ENCODE assay signal across 32 cellular contexts in genomic region chr3:14300721-14301377, GRCh38.
DNase-seq lines count a peak whose midpoint lies in the region; ATAC-seq, FAIRE-seq and TF ChIP-seq lines count a peak whose summit lies in the region.
"Had no signal": no experiment of that assay in that cellular context is flagged by ENCODE, and none has a peak within 500 bp of the region (broad histone marks: within the 10 kb centered on the region; RNA-seq: fewer than 3 reads in every experiment).

No MANE protein-coding gene starts in this region.

- no peaks in the 10 kb centered on the region for H3K9me3 ChIP-seq in HCT116 (ENCODE audit: control insufficient read depth in 1 of 2, insufficient read depth in 1 of 2, low read depth in 1 of 2, low read length in 2 of 2)
- no peaks in the 10 kb centered on the region for H3K9me3 ChIP-seq in H1 (ENCODE audit: insufficient read depth in 2 of 2, low read depth in 1 of 2, low read length in 1 of 2)
- H3K9me3 ChIP-seq in thyroid gland: no peaks in the 10 kb centered on the region
- H3K9me3 ChIP-seq in CD8-positive, alpha-beta T cell (ENCODE audit: low read length): no peaks in the 10 kb centered on the region
- H3K9me3 ChIP-seq: adrenal gland, breast epithelium, colonic mucosa, lower lobe of right lung, SK-N-SH, testis had no signal

- BruUV-seq in HCT116 (replicated peaks; lab: Mats Ljungman, UMichigan): no TSS peak

- H3K4me2 ChIP-seq in HCT116 (ENCODE audit: low read length): no peak overlapping the region
- no peak overlapping the region for H3K4me2 ChIP-seq in H1 (ENCODE audit: insufficient read depth in 1 of 2, low read depth in 2 of 2, low read length in 2 of 2)
- H3K4me2 ChIP-seq: neural progenitor cell, SK-N-SH had no signal

- H3K9me3 Mint-ChIP-seq in immature natural killer cell: no peaks in the 10 kb centered on the region
- no peaks in the 10 kb centered on the region for H3K9me3 Mint-ChIP-seq in CD8-positive, alpha-beta T cell
- H3K9me3 Mint-ChIP-seq: CD4-positive, alpha-beta memory T cell; H9; neural progenitor cell; stimulated activated naive B cell treated with anti-CD40 and anti-IgM and Interleukin-4, amounts not matched to agents 10 μg/mL and 1 μg/mL and 100 μg/mL, for 72 hours had no signal

- H3K79me1 ChIP-seq in H1 (ENCODE audit: low read depth, low read length): no peaks in the 10 kb centered on the region

- no peak overlapping the region for H3K4me3 ChIP-seq in HCT116 (replicated peaks in 1 of 2; ENCODE audit: low read depth in 1 of 2, low read length in 2 of 2)
- no peak overlapping the region for H3K4me3 ChIP-seq in H1 (ENCODE audit: extremely low read depth in 1 of 4, insufficient read depth in 2 of 4, low read depth in 3 of 4, low read length in 4 of 4)
- no peak overlapping the region for H3K4me3 ChIP-seq in thyroid gland (replicated peaks in 1 of 3)
- H3K4me3 ChIP-seq in CD8-positive, alpha-beta T cell (ENCODE audit: low read depth, low read length): no peak overlapping the region
- H3K4me3 ChIP-seq: adrenal gland, breast epithelium, colonic mucosa, lower lobe of right lung, neural progenitor cell, testis had no signal

- H3K27me3 ChIP-seq in HCT116 (ENCODE audit: insufficient read depth, low read length) (no peaks in the 10 kb centered on the region; the same call in 1 of the 2 replicates), H1 (replicated peaks in 1 of 4; ENCODE audit: control insufficient read depth in 3 of 4, extremely low read depth in 1 of 4, insufficient read depth in 3 of 4, low read length in 3 of 4) (peaks cover 0 to 2% (median under 1%) of the 10 kb centered on the region in 4 experiments; a peak in 2 of 7 replicates), thyroid gland (no peaks in the 10 kb centered on the region)
- no peaks in the 10 kb centered on the region for H3K27me3 ChIP-seq in CD8-positive, alpha-beta T cell (ENCODE audit: insufficient read depth, low read length)
- H3K27me3 ChIP-seq: adrenal gland, colonic mucosa, neural progenitor cell, testis had no signal

- no peaks in the 10 kb centered on the region for H3K79me2 ChIP-seq in HCT116 (ENCODE audit: insufficient read depth, low read length)
- H3K79me2 ChIP-seq in H1 (ENCODE audit: control insufficient read depth in 1 of 2, insufficient read depth in 2 of 2, low read length in 2 of 2): no peaks in the 10 kb centered on the region

- H3K56ac ChIP-seq in H1 (replicated peaks; ENCODE audit: insufficient read length, low read depth, low read length): no peak overlapping the region

- H3K27me3 Mint-ChIP-seq in immature natural killer cell (ENCODE audit: low read depth in 3 of 3): peaks cover 0 to 12% (median 2%) of the 10 kb centered on the region in 3 donors
- peaks cover 2% of the 10 kb centered on the region for H3K27me3 Mint-ChIP-seq in CD8-positive, alpha-beta T cell (ENCODE audit: low read depth)

- peaks cover 25 to 30% of the 10 kb centered on the region in 2 donors for H3K4me1 Mint-ChIP-seq in immature natural killer cell
- H3K4me1 Mint-ChIP-seq in CD8-positive, alpha-beta T cell (ENCODE audit: low read depth): peaks cover 6% of the 10 kb centered on the region

- H3K9ac ChIP-seq in HCT116 (ENCODE audit: low read length) (no peak overlapping the region), H1 (replicated peaks in 1 of 4; ENCODE audit: extremely low read depth in 1 of 4, low read depth in 3 of 4, low read length in 3 of 4) (no peak overlapping the region)
- H3K9ac ChIP-seq: neural progenitor cell, SK-N-SH had no signal

- peak overlapping the region; percentile 66 for H4K91ac ChIP-seq in H1 (replicated peaks; ENCODE audit: insufficient read length, low read length)

- H2BK20ac ChIP-seq in H1 (ENCODE audit: low read length): no peak overlapping the region; the same call in 1 of the 2 replicates

- H4K8ac ChIP-seq in H1 (ENCODE audit: extremely low read depth, insufficient read depth, low read length): no peak overlapping the region

- TF ChIP-seq CTCF in HCT116 (IDR thresholded peaks at IDR 0.05 in 2 of 3, conservative IDR thresholded peaks at IDR 0.05 in 1 of 3; ENCODE audit: borderline replicate concordance in 1 of 3, insufficient read depth in 1 of 3, low read depth in 2 of 3, low read length in 2 of 3): no peak
- no peak for TF ChIP-seq CTCF in H1 (IDR thresholded peaks at IDR 0.05; ENCODE audit: control extremely low read depth in 1 of 3, insufficient read depth in 1 of 3, low read depth in 1 of 3, low read length in 3 of 3)
- no peak for TF ChIP-seq CTCF in thyroid gland (IDR thresholded peaks at IDR 0.05)
- TF ChIP-seq CTCF in CD8-positive, alpha-beta T cell (IDR thresholded peaks at IDR 0.05): no peak

- POLR2A ChIA-PET in HCT116 (lab: Charles Lee) (no interaction called here), H1 (lab: Charles Lee; ENCODE audit: partially characterized antibody) (interaction anchor here (1.0 kb wide), 1 partner anchor 16 kb away, joined by 3 read pairs; no protein-coding TSS in a partner anchor)
- POLR2A ChIA-PET in CD8-positive, alpha-beta T cell (lab: Charles Lee): no interaction called here

- H3K36me3 ChIP-seq in HCT116 (ENCODE audit: control insufficient read depth in 1 of 2, insufficient read depth in 2 of 2, low read length in 2 of 2) (no peaks in the 10 kb centered on the region), H1 (ENCODE audit: control insufficient read depth in 2 of 4, insufficient read depth in 4 of 4, low read length in 3 of 4) (no peaks in the 10 kb centered on the region), thyroid gland (no peaks in the 10 kb centered on the region)
- H3K36me3 ChIP-seq in CD8-positive, alpha-beta T cell (ENCODE audit: insufficient read depth, low read length): no peaks in the 10 kb centered on the region
- H3K36me3 ChIP-seq: adrenal gland, breast epithelium, colonic mucosa, lower lobe of right lung, neural progenitor cell had no signal

- no peak overlapping the region for H3K4ac ChIP-seq in H1 (replicated peaks; ENCODE audit: insufficient read length, low read depth, low read length)

- TF ChIP-seq EP300 in H1 (IDR thresholded peaks at IDR 0.05; ENCODE audit: borderline replicate concordance in 1 of 2, low read depth in 2 of 2, low read length in 2 of 2): no peak

- no peak overlapping the region for H2BK120ac ChIP-seq in H1 (replicated peaks; ENCODE audit: low read depth, low read length)

- TF ChIP-seq RAD21 in HCT116 (IDR thresholded peaks at IDR 0.05; ENCODE audit: low read depth): no peak
- TF ChIP-seq RAD21 in H1 (IDR thresholded peaks at IDR 0.05 in 1 of 2, conservative IDR thresholded peaks at IDR 0.05 in 1 of 2; ENCODE audit: low read depth in 2 of 2, low read length in 2 of 2): no peak

- no peak overlapping the region for H2BK5ac ChIP-seq in H1 (ENCODE audit: low read depth, low read length)

- ATAC-seq in HCT116: 0 out of 2 replicates have a peak, but pooled peaks have one; percentile 42
- no peak for ATAC-seq in CD8-positive, alpha-beta T cell
- ATAC-seq: stimulated activated naive B cell treated with anti-CD40 and anti-IgM and Interleukin-4, amounts not matched to agents 10 μg/mL and 1 μg/mL and 100 μg/mL, for 72 hours had no signal

- 0 out of 2 replicates have a peak overlapping the region, but pooled peaks have one; percentile 17 for H2AK5ac ChIP-seq in H1 (ENCODE audit: low read depth, low read length)

- no peak for FAIRE-seq in H1 (lab: Jason Lieb, UNC)
- FAIRE-seq: islet of Langerhans had no signal

- no peak overlapping the region for H3K27ac Mint-ChIP-seq in immature natural killer cell
- no peak overlapping the region for H3K27ac Mint-ChIP-seq in CD8-positive, alpha-beta T cell
- H3K27ac Mint-ChIP-seq: H9; neural progenitor cell; stimulated activated naive B cell treated with anti-CD40 and anti-IgM and Interleukin-4, amounts not matched to agents 10 μg/mL and 1 μg/mL and 100 μg/mL, for 72 hours had no signal

- H3K9me2 ChIP-seq in HCT116 (ENCODE audit: insufficient read depth): no peaks in the 10 kb centered on the region
- H3K9me2 ChIP-seq: SK-N-SH had no signal

- DNase-seq in HCT116 (ENCODE audit: low read depth, low spot score) (no peak), H1 (ENCODE audit: low read depth in 1 of 2, low spot score in 2 of 2) (no peak), occipital lobe (lab: John Stamatoyannopoulos, UW) (peak; percentile 31), thyroid gland (peak; percentile 18 to 22), COLO668 (lab: John Stamatoyannopoulos, UW; ENCODE audit: unreplicated experiment) (no peak), immature natural killer cell (no peak)
- no peak for DNase-seq in CD8-positive, alpha-beta T cell
- DNase-seq: activated CD4-positive, alpha-beta T cell treated with anti-CD3 and anti-CD28 coated beads for 48 hours; activated naive CD4-positive, alpha-beta T cell; activated T-cell treated with anti-CD3 and anti-CD28 coated beads, Interleukin-2, amount 50 U/mL, for 48 hours; CD4-positive, alpha-beta memory T cell; colonic mucosa; DMS53; effector memory CD4-positive, alpha-beta T cell; GDM1; H9; hypothalamus; NCI-H1048; NCI-H187; NCI-H226; RPMI8226; SK-N-SH; stimulated activated CD4-positive, alpha-beta T cell treated with anti-CD3 and anti-CD28 coated beads, Interleukin-12 subunit alpha, Interleukin-12 subunit beta, amount 100 ng/mL, for 4 hours; stimulated activated CD4-positive, alpha-beta T cell treated with anti-CD3 and anti-CD28 coated beads, Interleukin-4, amount 100 ng/mL, for 24 hours; stimulated activated naive B cell treated with anti-CD40 and anti-IgM and Interleukin-4, amounts not matched to agents 10 μg/mL and 1 μg/mL and 100 μg/mL, for 72 hours; T-helper 2 cell; testis had no signal

- 82% methylated on average over 10 of the region's 10 CpGs; no CpG with 5 or more reads in 1 of the 2 experiments for WGBS in H1 (ENCODE audit: extremely low coverage in 1 of 2, insufficient coverage in 1 of 2, insufficient read length in 1 of 2, insufficient replicate concordance in 2 of 2, low coverage in 1 of 2, low lambda C conversion rate in 2 of 2, missing lambda C conversion rate in 1 of 2), 2 experiments
- 70 to 75% methylated on average over 10 of the region's 10 CpGs for WGBS in thyroid gland, 2 donors

- H2AFZ ChIP-seq in HCT116 (ENCODE audit: low read depth, low read length, poor library complexity, severe bottlenecking): no peak overlapping the region
- H2AFZ ChIP-seq in H1 (ENCODE audit: low read length): no peak overlapping the region
- H2AFZ ChIP-seq: neural progenitor cell had no signal

- H4K20me1 ChIP-seq in HCT116 (ENCODE audit: insufficient read depth) (no peaks in the 10 kb centered on the region), H1 (replicated peaks in 1 of 2; ENCODE audit: control insufficient read depth in 1 of 2, insufficient read depth in 2 of 2, low read length in 2 of 2) (no peaks in the 10 kb centered on the region)

- no peak overlapping the region for H3K18ac ChIP-seq in H1 (ENCODE audit: extremely low read depth, low read length)

- no peak overlapping the region for H2BK12ac ChIP-seq in H1 (ENCODE audit: low read depth, low read length)

- H3K23ac ChIP-seq in H1 (ENCODE audit: insufficient read length): no peak overlapping the region

- intact Hi-C loops in HCT116 (cut with micrococcal nuclease) (no loop called here), thyroid gland (cut with DNase I) (no loop called here)
- intact Hi-C loops in CD8-positive, alpha-beta T cell (cut with DNase I, micrococcal nuclease): no loop called here

- H3K4me1 ChIP-seq in HCT116 (ENCODE audit: control insufficient read depth in 1 of 2, insufficient read depth in 2 of 2, low read length in 2 of 2) (no peaks in the 10 kb centered on the region), H1 (replicated peaks in 1 of 4; ENCODE audit: control insufficient read depth in 3 of 4, insufficient read depth in 4 of 4, low read length in 3 of 4) (peaks cover 0 to 7% (median 0%) of the 10 kb centered on the region in 4 experiments; a peak in 1 of 7 replicates), thyroid gland (peaks cover 7 to 23% of the 10 kb centered on the region in 2 donors)
- H3K4me1 ChIP-seq in CD8-positive, alpha-beta T cell (ENCODE audit: insufficient read depth, low read length): no peaks in the 10 kb centered on the region
- H3K4me1 ChIP-seq: lower lobe of right lung, neural progenitor cell, testis had no signal

- CTCF ChIA-PET in HCT116 (lab: Charles Lee) (no interaction called here), H1 (lab: Charles Lee; ENCODE audit: partially characterized antibody) (interaction anchor here (0.8 to 1.7 kb wide), 8 partner anchors 9 to 101 kb away, joined by 3 to 7 read pairs (median 3); partner anchors contain the start of gene SLC6A6)
- CTCF ChIA-PET in CD8-positive, alpha-beta T cell (lab: Charles Lee): no interaction called here

- RAD21 ChIA-PET in HCT116 (lab: Charles Lee; ENCODE audit: low non-redundant PET in 1 of 2, low total read pairs in 2 of 2, uncharacterized antibody in 2 of 2, unreplicated experiment in 2 of 2): no interaction called here

- no peak overlapping the region for H3K14ac ChIP-seq in H1 (ENCODE audit: insufficient read length)

- H3K27ac ChIP-seq in HCT116 (ENCODE audit: low read depth, low read length): no peak overlapping the region
- H3K27ac ChIP-seq in H1 (ENCODE audit: low read depth, low read length): no peak overlapping the region
- no peak overlapping the region for H3K27ac ChIP-seq in thyroid gland
- no peak overlapping the region for H3K27ac ChIP-seq in CD8-positive, alpha-beta T cell (ENCODE audit: low read depth, low read length)
- H3K27ac ChIP-seq: colonic mucosa, lower lobe of right lung, neural progenitor cell, testis had no signal

- no peak for TF ChIP-seq POLR2A in HCT116 (IDR thresholded peaks at IDR 0.05; ENCODE audit: borderline replicate concordance, extremely low read depth, insufficient read depth, insufficient read length)
- TF ChIP-seq POLR2A in H1 (IDR thresholded peaks at IDR 0.05; ENCODE audit: control extremely low read depth in 1 of 2, low read depth in 2 of 2, low read length in 2 of 2): no peak
- TF ChIP-seq POLR2A in thyroid gland (IDR thresholded peaks at IDR 0.05): no peak

- no peaks in the 10 kb centered on the region for H3K36me3 Mint-ChIP-seq in immature natural killer cell
- no peaks in the 10 kb centered on the region for H3K36me3 Mint-ChIP-seq in CD8-positive, alpha-beta T cell
- H3K36me3 Mint-ChIP-seq: CD4-positive, alpha-beta memory T cell; neural progenitor cell; stimulated activated naive B cell treated with anti-CD40 and anti-IgM and Interleukin-4, amounts not matched to agents 10 μg/mL and 1 μg/mL and 100 μg/mL, for 72 hours had no signal

- no peak overlapping the region for H3K4me3 Mint-ChIP-seq in immature natural killer cell
- H3K4me3 Mint-ChIP-seq in CD8-positive, alpha-beta T cell: no peak overlapping the region
- H3K4me3 Mint-ChIP-seq: CD4-positive, alpha-beta memory T cell; H9; neural progenitor cell; stimulated activated naive B cell treated with anti-CD40 and anti-IgM and Interleukin-4, amounts not matched to agents 10 μg/mL and 1 μg/mL and 100 μg/mL, for 72 hours had no signal

- peak overlapping the region; percentile 76; the same call in 1 of the 2 replicates for H2BK15ac ChIP-seq in H1 (ENCODE audit: low read length)

- no peak overlapping the region for H4K5ac ChIP-seq in H1 (ENCODE audit: insufficient read length, low read depth, low read length)

- H3K23me2 ChIP-seq in H1 (ENCODE audit: low read depth, low read length): no peaks in the 10 kb centered on the region; the same call in 1 of the 2 replicates

Comparison
In these comparisons a context has a peak if more than half of its experiments do, and no peak if none do; other contexts are left out.
1. DNase-seq: peak in occipital lobe (single experiment) and thyroid gland (2 of 2); none in HCT116 (single experiment), H1 (0 of 2), COLO668 (single experiment), immature natural killer cell (0 of 3) and CD8-positive, alpha-beta T cell (0 of 7).